ENCODE assay signal across 7 cellular contexts in genomic region chr10:68333452-68333851, GRCh38. TPM values are rescaled to one million over a fixed set of nuclear protein-coding genes. Genes with fewer than 3 reads are reported as not detected.
DNase-seq lines count a peak whose midpoint lies in the region; ATAC-seq and TF ChIP-seq lines count a peak whose summit lies in the region.

No MANE protein-coding gene starts in this region.

- POLR2A ChIA-PET in activated CD8-positive, alpha-beta T cell treated with anti-CD3 and anti-CD28 coated beads, Interleukin-2, amount 10 ng/mL, durations not matched to agents 7 days and 5 days (lab: Charles Lee), result interaction anchor here (0.7 to 4.4 kb wide), 7 partner anchors 15 to 567 kb away, joined by 3 to 38 read pairs (median 6); partner anchors contain the start of genes DDX50 and RUFY2

- H3K4me3 ChIP-seq in HL-60 (replicated peaks; ENCODE audit: insufficient read depth, low read length) (peak overlapping the region; percentile 78), iPS-18a (ENCODE audit: low read length) (peak overlapping the region; percentile 98)

- H3K9me3 Mint-ChIP-seq in activated CD8-positive, alpha-beta T cell treated with anti-CD3 and anti-CD28 coated beads, Interleukin-2, amount 10 ng/mL, durations not matched to agents 7 days and 5 days (ENCODE audit: insufficient read depth), result no peaks in the 10 kb centered on the region
- no peaks in the 10 kb centered on the region for H3K9me3 Mint-ChIP-seq in stimulated activated memory B cell treated with anti-CD40 and anti-IgM and Interleukin-4, amounts not matched to agents 10 μg/mL and 1 μg/mL and 100 μg/mL, for 72 hours

- H3K27me3 ChIP-seq in HL-60 (ENCODE audit: insufficient read depth, poor library complexity, severe bottlenecking), result no peaks in the 10 kb centered on the region
- H3K27me3 ChIP-seq in iPS-18a (ENCODE audit: control insufficient read depth, insufficient read depth, low read length), result no peaks in the 10 kb centered on the region

- H3K36me3 Mint-ChIP-seq in activated CD8-positive, alpha-beta T cell treated with anti-CD3 and anti-CD28 coated beads, Interleukin-2, amount 10 ng/mL, durations not matched to agents 7 days and 5 days (ENCODE audit: low read depth), result peaks cover 53% of the 10 kb centered on the region
- peaks cover 43% of the 10 kb centered on the region for H3K36me3 Mint-ChIP-seq in stimulated activated memory B cell treated with anti-CD40 and anti-IgM and Interleukin-4, amounts not matched to agents 10 μg/mL and 1 μg/mL and 100 μg/mL, for 72 hours

- no peak for TF ChIP-seq CTCF in HL-60 (IDR thresholded peaks at IDR 0.05; ENCODE audit: insufficient read depth, low read length)

- ATAC-seq in activated CD8-positive, alpha-beta T cell treated with anti-CD3 and anti-CD28 coated beads, Interleukin-2, amount 10 ng/mL, durations not matched to agents 7 days and 5 days, result no peak
- ATAC-seq in stimulated activated memory B cell treated with anti-CD40 and anti-IgM and Interleukin-4, amounts not matched to agents 10 μg/mL and 1 μg/mL and 100 μg/mL, for 72 hours, result no peak
- ATAC-seq in HG03520 (IDR thresholded peaks at IDR 0.05; ENCODE audit: unreplicated experiment) (no peak), GM18873 (IDR thresholded peaks at IDR 0.05; ENCODE audit: low FRiP score, unreplicated experiment) (no peak)

- H3K4me1 ChIP-seq in iPS-18a (ENCODE audit: control insufficient read depth, low read depth, low read length), result peaks cover 23% of the 10 kb centered on the region

- H3K27ac ChIP-seq in HL-60 (replicated peaks), result peak overlapping the region; percentile 99
- peak overlapping the region; percentile 96 for H3K27ac ChIP-seq in iPS-18a (ENCODE audit: low read length)

- H3K4me1 Mint-ChIP-seq in activated CD8-positive, alpha-beta T cell treated with anti-CD3 and anti-CD28 coated beads, Interleukin-2, amount 10 ng/mL, durations not matched to agents 7 days and 5 days (ENCODE audit: low read depth), result peaks cover 52% of the 10 kb centered on the region
- peaks cover 74% of the 10 kb centered on the region for H3K4me1 Mint-ChIP-seq in stimulated activated memory B cell treated with anti-CD40 and anti-IgM and Interleukin-4, amounts not matched to agents 10 μg/mL and 1 μg/mL and 100 μg/mL, for 72 hours

- peaks cover 19% of the 10 kb centered on the region for H3K36me3 ChIP-seq in iPS-18a (ENCODE audit: control insufficient read depth, low read depth, low read length)

- no peaks in the 10 kb centered on the region for H3K9me3 ChIP-seq in iPS-18a (ENCODE audit: control insufficient read depth, low read depth, low read length)

- no peak for DNase-seq in HL-60 (ENCODE audit: low read depth in 1 of 2, low spot score in 1 of 2)
- DNase-seq in activated CD8-positive, alpha-beta T cell treated with anti-CD3 and anti-CD28 coated beads, Interleukin-2, amount 10 ng/mL, durations not matched to agents 7 days and 5 days, result no peak
- DNase-seq in stimulated activated CD4-positive, alpha-beta T cell treated with anti-CD3 and anti-CD28 coated beads, Interleukin-12 subunit alpha, Interleukin-12 subunit beta, amount 100 ng/mL, for 4 hours, result no peak

- no peaks in the 10 kb centered on the region for H3K27me3 Mint-ChIP-seq in activated CD8-positive, alpha-beta T cell treated with anti-CD3 and anti-CD28 coated beads, Interleukin-2, amount 10 ng/mL, durations not matched to agents 7 days and 5 days (ENCODE audit: low read depth)
- H3K27me3 Mint-ChIP-seq in stimulated activated memory B cell treated with anti-CD40 and anti-IgM and Interleukin-4, amounts not matched to agents 10 μg/mL and 1 μg/mL and 100 μg/mL, for 72 hours, result no peaks in the 10 kb centered on the region

- H3K9ac ChIP-seq in iPS-18a (ENCODE audit: low read length), result peak overlapping the region; percentile 99

- H3K4me3 Mint-ChIP-seq in activated CD8-positive, alpha-beta T cell treated with anti-CD3 and anti-CD28 coated beads, Interleukin-2, amount 10 ng/mL, durations not matched to agents 7 days and 5 days, result peak overlapping the region; percentile 98
- peak overlapping the region; percentile 98 for H3K4me3 Mint-ChIP-seq in stimulated activated memory B cell treated with anti-CD40 and anti-IgM and Interleukin-4, amounts not matched to agents 10 μg/mL and 1 μg/mL and 100 μg/mL, for 72 hours

- CTCF ChIA-PET in activated CD8-positive, alpha-beta T cell treated with anti-CD3 and anti-CD28 coated beads, Interleukin-2, amount 10 ng/mL, durations not matched to agents 7 days and 5 days (lab: Charles Lee), result interaction anchor here (1.1 to 4.6 kb wide), 6 partner anchors 15 to 545 kb away, joined by 3 to 26 read pairs (median 6); partner anchors contain the start of gene RUFY2

- peak overlapping the region; percentile 100 for H3K27ac Mint-ChIP-seq in activated CD8-positive, alpha-beta T cell treated with anti-CD3 and anti-CD28 coated beads, Interleukin-2, amount 10 ng/mL, durations not matched to agents 7 days and 5 days
- peak overlapping the region; percentile 99 for H3K27ac Mint-ChIP-seq in stimulated activated memory B cell treated with anti-CD40 and anti-IgM and Interleukin-4, amounts not matched to agents 10 μg/mL and 1 μg/mL and 100 μg/mL, for 72 hours

RNA-seq across cellular contexts. Expression of gene PBLD, which starts 0.7 kb away (rescaled TPM):
- 1 to 10 TPM in 1 of 2 experiments, under 1 TPM in 1; 0.97 to 1.3 TPM for total RNA-seq in activated CD8-positive, alpha-beta T cell treated with anti-CD3 and anti-CD28 coated beads, Interleukin-2, amount 10 ng/mL, durations not matched to agents 7 days and 5 days

RNA-seq across cellular contexts. Expression of gene HNRNPH3, which starts 1.6 kb away (rescaled TPM):
- 100 to 1,000 TPM; 114 to 122 TPM for total RNA-seq in activated CD8-positive, alpha-beta T cell treated with anti-CD3 and anti-CD28 coated beads, Interleukin-2, amount 10 ng/mL, durations not matched to agents 7 days and 5 days
